1 cellular context compared by ENCODE assay signal in genomic region chr6:158232445-158233213, GRCh38.
A peak's percentile ranks its signal among the peaks of the same experiment; 100 is the strongest.
TF ChIP-seq lines count a peak whose summit lies in the region.

No MANE protein-coding gene starts in this region.

TF ChIP-seq in HepG2, 621 proteins besides CTCF, POLR2A, EP300 and RAD21 (continued from another document and continues in another):
- no peak for TF ChIP-seq ZHX2 (IDR thresholded peaks at IDR 0.05; ENCODE audit: low read depth)
- no peak; the same call in 1 of the 2 replicates for TF ChIP-seq ZHX2 (CRISPR knock-in tag; IDR thresholded peaks at IDR 0.05; ENCODE audit: borderline replicate concordance)
- no peak for TF ChIP-seq BHLHE40 (IDR thresholded peaks at IDR 0.05; ENCODE audit: low read length)
- TF ChIP-seq ZZZ3 (CRISPR knock-in tag; IDR thresholded peaks at IDR 0.05; ENCODE audit: borderline replicate concordance) = no peak
- 0 out of 2 replicates have a peak, but pooled peaks have one; percentile 62 for TF ChIP-seq CC2D1A (CRISPR knock-in tag; IDR thresholded peaks at IDR 0.05)
- no peak for TF ChIP-seq KLF15 (CRISPR knock-in tag; IDR thresholded peaks at IDR 0.05; ENCODE audit: borderline replicate concordance)
- TF ChIP-seq KLF11 (CRISPR knock-in tag; IDR thresholded peaks at IDR 0.05) = no peak; the same call in 1 of the 2 replicates
- peak; percentile 38; the same call in 1 of the 2 replicates for TF ChIP-seq ZNF644 (CRISPR knock-in tag; IDR thresholded peaks at IDR 0.05; ENCODE audit: low read depth)
- no peak for TF ChIP-seq BRCA1 (CRISPR knock-in tag; IDR thresholded peaks at IDR 0.05)
- no peak for TF ChIP-seq GATA4 (IDR thresholded peaks at IDR 0.05; ENCODE audit: borderline replicate concordance, low read depth)
- TF ChIP-seq ZNF724P (CRISPR knock-in tag; IDR thresholded peaks at IDR 0.05; ENCODE audit: borderline replicate concordance) = peak; percentile 52; the same call in 1 of the 2 replicates
- TF ChIP-seq ZNF17 (CRISPR knock-in tag; IDR thresholded peaks at IDR 0.05) = no peak
- TF ChIP-seq KLF12 (CRISPR knock-in tag; IDR thresholded peaks at IDR 0.05; ENCODE audit: borderline replicate concordance) = 0 out of 2 replicates have a peak, but pooled peaks have one; percentile 10
- no peak for TF ChIP-seq ZNF850 (CRISPR knock-in tag; conservative IDR thresholded peaks at IDR 0.05)
- no peak for TF ChIP-seq ZNF205 (CRISPR knock-in tag; IDR thresholded peaks at IDR 0.05)
- TF ChIP-seq SMC3 (IDR thresholded peaks at IDR 0.05; ENCODE audit: low read length) = no peak
- TF ChIP-seq ERF (CRISPR knock-in tag; IDR thresholded peaks at IDR 0.05) = no peak
- 0 out of 2 replicates have a peak, but pooled peaks have one; percentile 69 for TF ChIP-seq ZNF230 (CRISPR knock-in tag; IDR thresholded peaks at IDR 0.05)
- TF ChIP-seq ZNF800 (CRISPR knock-in tag; IDR thresholded peaks at IDR 0.05) = peak; percentile 91
- TF ChIP-seq ZFP62 (CRISPR knock-in tag; IDR thresholded peaks at IDR 0.05) = no peak
- TF ChIP-seq NR2C2 (CRISPR knock-in tag; IDR thresholded peaks at IDR 0.05; ENCODE audit: borderline replicate concordance) = peak; percentile 33; the same call in 1 of the 2 replicates
- TF ChIP-seq SKI (IDR thresholded peaks at IDR 0.05; ENCODE audit: partially characterized antibody) = peak; percentile 47
- TF ChIP-seq ZFP91 (CRISPR knock-in tag; IDR thresholded peaks at IDR 0.05; ENCODE audit: borderline replicate concordance) = peak; percentile 79; the same call in 1 of the 2 replicates
- no peak for TF ChIP-seq MATR3 (CRISPR knock-in tag; IDR thresholded peaks at IDR 0.05)
- peak; percentile 65; the same call in 1 of the 2 replicates for TF ChIP-seq YEATS4 (CRISPR knock-in tag; IDR thresholded peaks at IDR 0.05; ENCODE audit: borderline replicate concordance)
- peak; percentile 84 for TF ChIP-seq ASH2L (IDR thresholded peaks at IDR 0.05; ENCODE audit: insufficient read length, low read depth, low read length)
- TF ChIP-seq ZNF670 (CRISPR knock-in tag; IDR thresholded peaks at IDR 0.05; ENCODE audit: borderline replicate concordance) = 0 out of 2 replicates have a peak, but pooled peaks have one; percentile 50
- no peak for TF ChIP-seq JUNB (CRISPR knock-in tag; IDR thresholded peaks at IDR 0.05; ENCODE audit: borderline replicate concordance)
- TF ChIP-seq AHR (CRISPR knock-in tag; IDR thresholded peaks at IDR 0.05) = 0 out of 2 replicates have a peak, but pooled peaks have one; percentile 45
- peak; percentile 42; the same call in 1 of the 2 replicates for TF ChIP-seq ELF1 (CRISPR knock-in tag; IDR thresholded peaks at IDR 0.05)
- TF ChIP-seq ZBTB8A (CRISPR knock-in tag; IDR thresholded peaks at IDR 0.05; ENCODE audit: borderline replicate concordance, low read depth) = no peak
- peak; percentile 87; the same call in 1 of the 2 replicates for TF ChIP-seq ZNF274 (CRISPR knock-in tag; IDR thresholded peaks at IDR 0.05)
- no peak for TF ChIP-seq NFAT5 (CRISPR knock-in tag; IDR thresholded peaks at IDR 0.05)
- TF ChIP-seq ZNF766 (CRISPR knock-in tag; IDR thresholded peaks at IDR 0.05; ENCODE audit: borderline replicate concordance) = no peak
- peak; percentile 53 for TF ChIP-seq KAT8 (CRISPR knock-in tag; IDR thresholded peaks at IDR 0.05)
- TF ChIP-seq TFDP1 (CRISPR knock-in tag; IDR thresholded peaks at IDR 0.05; ENCODE audit: borderline replicate concordance) = peak; percentile 41; the same call in 1 of the 2 replicates
- TF ChIP-seq ZNF326 (CRISPR knock-in tag; IDR thresholded peaks at IDR 0.05; ENCODE audit: borderline replicate concordance) = no peak
- peak; percentile 31 for TF ChIP-seq U2AF1 (optimal IDR thresholded peaks at IDR 0.05; ENCODE audit: low read depth, low read length)
- TF ChIP-seq RFXAP (CRISPR knock-in tag; IDR thresholded peaks at IDR 0.05; ENCODE audit: borderline replicate concordance) = 0 out of 2 replicates have a peak, but pooled peaks have one; percentile 23
- peak; percentile 80; the same call in 1 of the 2 replicates for TF ChIP-seq DNMT1 (CRISPR knock-in tag; IDR thresholded peaks at IDR 0.05)
- no peak for TF ChIP-seq ZNF281 (CRISPR knock-in tag; IDR thresholded peaks at IDR 0.05; ENCODE audit: borderline replicate concordance)
- 0 out of 2 replicates have a peak, but pooled peaks have one; percentile 58 for TF ChIP-seq ZNF543 (CRISPR knock-in tag; IDR thresholded peaks at IDR 0.05)
- TF ChIP-seq ZNF362 (CRISPR knock-in tag; IDR thresholded peaks at IDR 0.05; ENCODE audit: borderline replicate concordance) = no peak; the same call in 1 of the 2 replicates
- TF ChIP-seq TBX3 (IDR thresholded peaks at IDR 0.05; ENCODE audit: borderline replicate concordance) = no peak
